12 cellular contexts compared by ENCODE assay signal in genomic region chr9:76045217-76045616, GRCh38.
"Had no signal": no experiment of that assay in that cellular context is flagged by ENCODE, and none has a peak within 500 bp of the region (broad histone marks: within the 10 kb centered on the region; RNA-seq: fewer than 3 reads in every experiment).

No MANE protein-coding gene starts in this region.

- H3K4me2 ChIP-seq: smooth muscle cell had no signal

- H3K36me3 Mint-ChIP-seq: naive B cell; stimulated activated effector memory CD8-positive, alpha-beta T cell treated with anti-CD3 and anti-CD28 coated beads, Interleukin-12 subunit alpha, Interleukin-12 subunit beta, amount 100 ng/mL, for 72 hours had no signal

- DNase-seq: activated CD4-positive, alpha-beta memory T cell treated with anti-CD3 and anti-CD28 coated beads for 36 hours; activated effector memory CD4-positive, alpha-beta T cell treated with anti-CD3 and anti-CD28 coated beads, Interleukin-2, amount 50 U/mL, for 16 hours; activated naive CD8-positive, alpha-beta T cell treated with anti-CD3 and anti-CD28 coated beads for 36 hours; activated T-cell treated with anti-CD3 and anti-CD28 coated beads, Interleukin-2, amount 50 U/mL, for 4 hours; foreskin melanocyte; head of caudate nucleus; naive B cell had no signal

- FAIRE-seq: bronchial epithelial cell had no signal

- H3K27me3 ChIP-seq: neutrophil, right atrium auricular region had no signal

- H3K4me3 ChIP-seq: right atrium auricular region, smooth muscle cell had no signal

- ATAC-seq: activated T-cell treated with anti-CD3 and anti-CD28 coated beads, Interleukin-2, amount 50 U/mL, for 4 hours; stimulated activated effector memory CD8-positive, alpha-beta T cell treated with anti-CD3 and anti-CD28 coated beads, Interleukin-12 subunit alpha, Interleukin-12 subunit beta, amount 100 ng/mL, for 72 hours had no signal

- H3K4me1 ChIP-seq: right atrium auricular region had no signal

- H3K27ac Mint-ChIP-seq: activated CD4-positive, alpha-beta memory T cell treated with anti-CD3 and anti-CD28 coated beads for 36 hours; activated naive CD8-positive, alpha-beta T cell treated with anti-CD3 and anti-CD28 coated beads for 36 hours; naive B cell; stimulated activated effector memory CD8-positive, alpha-beta T cell treated with anti-CD3 and anti-CD28 coated beads, Interleukin-12 subunit alpha, Interleukin-12 subunit beta, amount 100 ng/mL, for 72 hours had no signal

- H3K9me3 Mint-ChIP-seq: activated CD4-positive, alpha-beta memory T cell treated with anti-CD3 and anti-CD28 coated beads for 36 hours; activated naive CD8-positive, alpha-beta T cell treated with anti-CD3 and anti-CD28 coated beads for 36 hours; activated T-cell treated with anti-CD3 and anti-CD28 coated beads, Interleukin-2, amount 50 U/mL, for 4 hours; stimulated activated effector memory CD8-positive, alpha-beta T cell treated with anti-CD3 and anti-CD28 coated beads, Interleukin-12 subunit alpha, Interleukin-12 subunit beta, amount 100 ng/mL, for 72 hours had no signal

- H3K9me3 ChIP-seq: neutrophil, right atrium auricular region had no signal

- H3K27me3 Mint-ChIP-seq: activated CD4-positive, alpha-beta memory T cell treated with anti-CD3 and anti-CD28 coated beads for 36 hours; activated naive CD8-positive, alpha-beta T cell treated with anti-CD3 and anti-CD28 coated beads for 36 hours had no signal

- H3K27ac ChIP-seq: neutrophil, right atrium auricular region had no signal

- H3K4me1 Mint-ChIP-seq: naive B cell; stimulated activated effector memory CD8-positive, alpha-beta T cell treated with anti-CD3 and anti-CD28 coated beads, Interleukin-12 subunit alpha, Interleukin-12 subunit beta, amount 100 ng/mL, for 72 hours had no signal

- H3K36me3 ChIP-seq: neutrophil, right atrium auricular region had no signal

- H3K4me3 Mint-ChIP-seq: activated CD4-positive, alpha-beta memory T cell treated with anti-CD3 and anti-CD28 coated beads for 36 hours; activated naive CD8-positive, alpha-beta T cell treated with anti-CD3 and anti-CD28 coated beads for 36 hours; activated T-cell treated with anti-CD3 and anti-CD28 coated beads, Interleukin-2, amount 50 U/mL, for 4 hours; naive B cell; stimulated activated effector memory CD8-positive, alpha-beta T cell treated with anti-CD3 and anti-CD28 coated beads, Interleukin-12 subunit alpha, Interleukin-12 subunit beta, amount 100 ng/mL, for 72 hours had no signal
